Comparison of ENCODE assay signal across 10 cellular contexts in the genomic region with DNA sequence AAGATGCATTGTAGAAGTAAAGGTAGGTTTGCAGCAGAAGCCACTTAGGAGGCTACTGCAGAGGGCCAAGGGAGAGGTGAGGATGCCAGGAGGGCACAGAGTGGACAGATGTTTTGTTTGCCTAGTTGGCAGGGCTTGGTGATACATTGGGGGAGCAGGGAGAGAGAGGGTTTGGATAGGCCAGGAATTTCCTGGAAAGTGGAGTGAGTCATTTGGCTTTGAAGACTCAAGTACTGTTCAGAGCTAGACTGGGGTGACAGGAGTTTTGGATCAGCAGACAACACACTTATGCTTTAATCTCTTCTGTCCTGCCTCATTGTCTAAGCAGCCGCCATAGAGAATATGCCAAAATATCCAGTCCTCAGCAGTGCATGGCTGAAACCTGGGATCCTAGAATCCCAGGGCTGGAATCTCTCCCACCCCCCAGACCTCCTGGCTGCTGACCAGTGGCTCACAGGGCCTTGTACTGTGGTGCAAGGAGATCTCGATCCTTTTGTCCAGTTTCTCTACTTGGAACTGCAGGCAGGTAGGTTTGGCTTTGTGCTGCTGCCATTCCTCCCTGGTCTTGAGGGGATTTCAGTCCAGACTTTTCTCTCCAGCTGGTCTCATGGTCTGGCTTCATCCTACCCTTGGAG. TPM values are rescaled to one million over a fixed set of nuclear protein-coding genes. Genes with fewer than 3 reads are reported as not detected.
A peak's percentile ranks its signal among the peaks of the same experiment; 100 is the strongest.
DNase-seq lines count a peak whose midpoint lies in the region; ATAC-seq and TF ChIP-seq lines count a peak whose summit lies in the region.
"Had no signal": no experiment of that assay in that cellular context is flagged by ENCODE, and none has a peak within 500 bp of the region (broad histone marks: within the 10 kb centered on the region; RNA-seq: fewer than 3 reads in every experiment).

No MANE protein-coding gene starts in this region.

- intact Hi-C loops in activated CD8-positive, alpha-beta T cell treated with anti-CD3 and anti-CD28 coated beads for 36 hours (cut with micrococcal nuclease), result no loop called here
- intact Hi-C loops in head of caudate nucleus (cut with DNase I), result no loop called here

- no peak overlapping the region for H3K4me3 Mint-ChIP-seq in activated CD8-positive, alpha-beta T cell treated with anti-CD3 and anti-CD28 coated beads, Interleukin-2, amount 10 ng/mL, durations not matched to agents 7 days and 5 days
- H3K4me3 Mint-ChIP-seq in activated CD8-positive, alpha-beta T cell treated with anti-CD3 and anti-CD28 coated beads for 36 hours, result no peak overlapping the region
- H3K4me3 Mint-ChIP-seq: naive thymus-derived CD8-positive, alpha-beta T cell had no signal

- POLR2A ChIA-PET in activated CD8-positive, alpha-beta T cell treated with anti-CD3 and anti-CD28 coated beads, Interleukin-2, amount 10 ng/mL, durations not matched to agents 7 days and 5 days (lab: Charles Lee), result interaction anchor here (1.5 kb wide), 1 partner anchor 35 kb away, joined by 6 read pairs; a partner anchor contains a TSS
- POLR2A ChIA-PET in activated CD8-positive, alpha-beta T cell treated with anti-CD3 and anti-CD28 coated beads for 36 hours (lab: Charles Lee), result interaction anchor here (0.7 to 1.3 kb wide), 3 partner anchors 10 to 329 kb away, joined by 3 read pairs; no protein-coding TSS in a partner anchor

- no peaks in the 10 kb centered on the region for H3K27me3 Mint-ChIP-seq in activated CD8-positive, alpha-beta T cell treated with anti-CD3 and anti-CD28 coated beads, Interleukin-2, amount 10 ng/mL, durations not matched to agents 7 days and 5 days (ENCODE audit: low read depth)
- H3K27me3 Mint-ChIP-seq in activated CD8-positive, alpha-beta T cell treated with anti-CD3 and anti-CD28 coated beads for 36 hours, result no peaks in the 10 kb centered on the region
- H3K27me3 Mint-ChIP-seq: naive thymus-derived CD8-positive, alpha-beta T cell had no signal

- in situ Hi-C loops in brain microvascular endothelial cell (cut with HindIII; ENCODE audit: low pct_ligation_motif_present, low sequenced_read_pairs), result no loop called here

- DNase-seq in activated CD8-positive, alpha-beta T cell treated with anti-CD3 and anti-CD28 coated beads, Interleukin-2, amount 10 ng/mL, durations not matched to agents 7 days and 5 days, result no peak
- DNase-seq in activated CD8-positive, alpha-beta T cell treated with anti-CD3 and anti-CD28 coated beads for 36 hours, result no peak
- DNase-seq in brain microvascular endothelial cell, result peak; percentile 42
- no peak for DNase-seq in left lobe of liver (ENCODE audit: low spot score)
- DNase-seq in head of caudate nucleus, result no peak
- DNase-seq in cortex of kidney (lab: John Stamatoyannopoulos, UW), result no peak
- DNase-seq in DMS79 (lab: John Stamatoyannopoulos, UW), result no peak
- DNase-seq in OCI-M2 (lab: John Stamatoyannopoulos, UW; ENCODE audit: unreplicated experiment), result no peak
- DNase-seq: naive thymus-derived CD8-positive, alpha-beta T cell; T-helper 1 cell had no signal

- ATAC-seq in activated CD8-positive, alpha-beta T cell treated with anti-CD3 and anti-CD28 coated beads, Interleukin-2, amount 10 ng/mL, durations not matched to agents 7 days and 5 days, result no peak
- ATAC-seq in activated CD8-positive, alpha-beta T cell treated with anti-CD3 and anti-CD28 coated beads for 36 hours, result no peak
- ATAC-seq in left lobe of liver, result peak; percentile 59
- ATAC-seq: naive thymus-derived CD8-positive, alpha-beta T cell had no signal

- no peak overlapping the region for H3K4me3 ChIP-seq in brain microvascular endothelial cell (ENCODE audit: low read depth, low read length)

- CTCF ChIA-PET in activated CD8-positive, alpha-beta T cell treated with anti-CD3 and anti-CD28 coated beads, Interleukin-2, amount 10 ng/mL, durations not matched to agents 7 days and 5 days (lab: Charles Lee), result interaction anchor here (0.8 to 4.8 kb wide), 3 partner anchors 10 to 31 kb away, joined by 3 to 17 read pairs (median 3); no protein-coding TSS in a partner anchor
- CTCF ChIA-PET in activated CD8-positive, alpha-beta T cell treated with anti-CD3 and anti-CD28 coated beads for 36 hours (lab: Charles Lee), result interaction anchor here (2.6 kb wide), 1 partner anchor 31 kb away, joined by 7 read pairs; no protein-coding TSS in a partner anchor

- H3K27ac ChIP-seq in brain microvascular endothelial cell, result no peak overlapping the region

- peak overlapping the region; percentile 6 for H3K27ac Mint-ChIP-seq in activated CD8-positive, alpha-beta T cell treated with anti-CD3 and anti-CD28 coated beads, Interleukin-2, amount 10 ng/mL, durations not matched to agents 7 days and 5 days
- H3K27ac Mint-ChIP-seq in activated CD8-positive, alpha-beta T cell treated with anti-CD3 and anti-CD28 coated beads for 36 hours, result no peak overlapping the region

- peaks cover 15% of the 10 kb centered on the region for H3K4me1 Mint-ChIP-seq in activated CD8-positive, alpha-beta T cell treated with anti-CD3 and anti-CD28 coated beads, Interleukin-2, amount 10 ng/mL, durations not matched to agents 7 days and 5 days (ENCODE audit: low read depth)
- H3K4me1 Mint-ChIP-seq in activated CD8-positive, alpha-beta T cell treated with anti-CD3 and anti-CD28 coated beads for 36 hours (ENCODE audit: low read depth), result peaks cover 18% of the 10 kb centered on the region

- no peak for TF ChIP-seq CTCF in activated CD8-positive, alpha-beta T cell treated with anti-CD3 and anti-CD28 coated beads for 36 hours (IDR thresholded peaks at IDR 0.05)
- TF ChIP-seq CTCF in brain microvascular endothelial cell (IDR thresholded peaks at IDR 0.05; ENCODE audit: low read depth, low read length, missing control alignments), result no peak

- no peaks in the 10 kb centered on the region for H3K27me3 ChIP-seq in brain microvascular endothelial cell (replicated peaks)

- H3K9me3 Mint-ChIP-seq in activated CD8-positive, alpha-beta T cell treated with anti-CD3 and anti-CD28 coated beads, Interleukin-2, amount 10 ng/mL, durations not matched to agents 7 days and 5 days (ENCODE audit: insufficient read depth), result no peaks in the 10 kb centered on the region
- H3K9me3 Mint-ChIP-seq in activated CD8-positive, alpha-beta T cell treated with anti-CD3 and anti-CD28 coated beads for 36 hours, result no peaks in the 10 kb centered on the region
- H3K9me3 Mint-ChIP-seq: naive thymus-derived CD8-positive, alpha-beta T cell had no signal

- H3K36me3 ChIP-seq in brain microvascular endothelial cell (replicated peaks), result peaks cover 5% of the 10 kb centered on the region

- H3K36me3 Mint-ChIP-seq in activated CD8-positive, alpha-beta T cell treated with anti-CD3 and anti-CD28 coated beads, Interleukin-2, amount 10 ng/mL, durations not matched to agents 7 days and 5 days (ENCODE audit: low read depth), result peaks cover 62% of the 10 kb centered on the region
- H3K36me3 Mint-ChIP-seq in activated CD8-positive, alpha-beta T cell treated with anti-CD3 and anti-CD28 coated beads for 36 hours (ENCODE audit: low read depth), result peaks cover 45% of the 10 kb centered on the region

RNA-seq across cellular contexts. Expression of a gene that starts 11.0 kb away (rescaled TPM):
- total RNA-seq in activated CD8-positive, alpha-beta T cell treated with anti-CD3 and anti-CD28 coated beads, Interleukin-2, amount 10 ng/mL, durations not matched to agents 7 days and 5 days, result 10 to 100 TPM; 21.3 to 23.3 TPM
- 10 to 100 TPM; 26.3 to 29.0 TPM for total RNA-seq in activated CD8-positive, alpha-beta T cell treated with anti-CD3 and anti-CD28 coated beads for 36 hours
- 4.8 TPM for total RNA-seq in left lobe of liver

RNA-seq across cellular contexts. Expression of a gene that starts 34.5 kb away (rescaled TPM):
- 10 to 100 TPM; 79.2 to 82.0 TPM for total RNA-seq in activated CD8-positive, alpha-beta T cell treated with anti-CD3 and anti-CD28 coated beads, Interleukin-2, amount 10 ng/mL, durations not matched to agents 7 days and 5 days
- 10 to 100 TPM; 34.1 to 34.7 TPM for total RNA-seq in activated CD8-positive, alpha-beta T cell treated with anti-CD3 and anti-CD28 coated beads for 36 hours
- total RNA-seq in left lobe of liver, result 34.1 TPM

RNA-seq across cellular contexts. Expression of a gene that starts 35.5 kb away (rescaled TPM):
- total RNA-seq in activated CD8-positive, alpha-beta T cell treated with anti-CD3 and anti-CD28 coated beads, Interleukin-2, amount 10 ng/mL, durations not matched to agents 7 days and 5 days, result not detected
- not detected for total RNA-seq in activated CD8-positive, alpha-beta T cell treated with anti-CD3 and anti-CD28 coated beads for 36 hours
- not detected for total RNA-seq in left lobe of liver
- total RNA-seq: naive thymus-derived CD8-positive, alpha-beta T cell had no signal

RNA-seq across cellular contexts. Expression of a gene that starts 59.9 kb away (rescaled TPM):
- 1 to 10 TPM in 1 of 2 experiments, under 1 TPM in 1; 0.61 to 1.7 TPM for total RNA-seq in activated CD8-positive, alpha-beta T cell treated with anti-CD3 and anti-CD28 coated beads, Interleukin-2, amount 10 ng/mL, durations not matched to agents 7 days and 5 days
- total RNA-seq in activated CD8-positive, alpha-beta T cell treated with anti-CD3 and anti-CD28 coated beads for 36 hours, result under 1 TPM in 1 of 2 experiments, not detected in 1; 0.65 TPM
- total RNA-seq in left lobe of liver, result not detected
- total RNA-seq: naive thymus-derived CD8-positive, alpha-beta T cell had no signal
